9 cellular contexts compared by ENCODE assay signal in the genomic region with DNA sequence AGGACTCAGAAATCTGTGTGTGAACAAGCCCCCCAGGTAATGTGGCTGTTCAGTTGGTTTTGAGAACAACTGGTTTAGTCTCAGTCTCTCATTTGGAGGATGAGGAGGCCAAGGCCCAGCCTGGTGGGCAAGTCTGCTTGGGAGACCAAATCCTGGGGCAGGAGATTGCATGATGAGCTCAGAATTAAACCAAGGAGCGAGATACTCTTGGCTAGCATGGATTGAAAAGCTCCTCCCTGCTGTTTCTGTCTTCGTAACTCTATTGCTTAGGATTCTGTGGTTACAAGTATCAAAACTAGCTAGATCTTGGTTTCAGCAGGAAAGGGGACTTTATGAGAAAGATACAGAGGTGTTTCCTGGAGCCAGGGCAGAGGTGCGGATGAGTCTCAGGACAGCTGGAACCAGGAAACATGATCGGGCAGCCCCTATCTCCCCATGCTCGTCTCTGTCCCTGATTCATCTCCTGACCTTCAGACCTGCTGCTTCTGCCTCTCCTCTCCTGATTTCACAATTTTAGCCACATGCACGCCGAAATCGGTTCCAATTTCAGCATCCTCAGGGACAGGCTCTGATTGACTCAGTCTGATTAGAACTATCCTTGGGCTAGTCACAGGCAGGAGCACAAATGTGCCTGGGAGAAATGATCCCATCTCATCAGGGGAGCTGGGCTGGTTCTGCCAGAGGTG. TPM values are rescaled to one million over a fixed set of nuclear protein-coding genes. Genes with fewer than 3 reads are reported as not detected.
A peak's percentile ranks its signal among the peaks of the same experiment; 100 is the strongest.
DNase-seq lines count a peak whose midpoint lies in the region; ATAC-seq, FAIRE-seq and TF ChIP-seq lines count a peak whose summit lies in the region.
"Had no signal": no experiment of that assay in that cellular context is flagged by ENCODE, and none has a peak within 500 bp of the region (broad histone marks: within the 10 kb centered on the region; RNA-seq: fewer than 3 reads in every experiment).

No MANE protein-coding gene starts in this region.

- peak overlapping the region; percentile 69; the same call in 1 of the 2 replicates for H2BK12ac ChIP-seq in H1 (ENCODE audit: low read depth, low read length)

- H3K27ac ChIP-seq in H1 (ENCODE audit: low read depth, low read length): no peak overlapping the region
- H3K27ac ChIP-seq in lower lobe of right lung: no peak overlapping the region

- H3K36me3 ChIP-seq in H1 (ENCODE audit: control insufficient read depth in 2 of 4, insufficient read depth in 4 of 4, low read length in 3 of 4) (no peaks in the 10 kb centered on the region), lower lobe of right lung (no peaks in the 10 kb centered on the region)

- no peak overlapping the region for H3K23ac ChIP-seq in H1 (ENCODE audit: insufficient read length)

- FAIRE-seq in H1 (lab: Jason Lieb, UNC): no peak

- H3K23me2 ChIP-seq in H1 (ENCODE audit: low read depth, low read length): no peaks in the 10 kb centered on the region

- no peak overlapping the region for H2AK5ac ChIP-seq in H1 (ENCODE audit: low read depth, low read length)

- H3K4me1 ChIP-seq in H1 (replicated peaks in 1 of 4; ENCODE audit: control insufficient read depth in 3 of 4, insufficient read depth in 4 of 4, low read length in 3 of 4): peaks cover 5 to 14% (median 12%) of the 10 kb centered on the region in 4 experiments; a peak in 6 of 7 replicates
- H3K4me1 ChIP-seq in lower lobe of right lung: peaks cover 32% of the 10 kb centered on the region

- H3K14ac ChIP-seq in H1 (ENCODE audit: insufficient read length): no peak overlapping the region

- no peak for TF ChIP-seq EP300 in H1 (IDR thresholded peaks at IDR 0.05; ENCODE audit: borderline replicate concordance in 1 of 2, low read depth in 2 of 2, low read length in 2 of 2)

- no peak overlapping the region for H4K8ac ChIP-seq in H1 (ENCODE audit: extremely low read depth, insufficient read depth, low read length)

- no peak overlapping the region for H3K18ac ChIP-seq in H1 (ENCODE audit: extremely low read depth, low read length)

- peak overlapping the region; percentile 16 for H2BK120ac ChIP-seq in H1 (replicated peaks; ENCODE audit: low read depth, low read length)

- TF ChIP-seq POLR2A in H1 (IDR thresholded peaks at IDR 0.05; ENCODE audit: control extremely low read depth in 1 of 2, low read depth in 2 of 2, low read length in 2 of 2): no peak

- CTCF ChIA-PET in H1 (lab: Charles Lee; ENCODE audit: partially characterized antibody): interaction anchor here (0.6 to 1.5 kb wide), 7 partner anchors 8 to 140 kb away, joined by 3 to 5 read pairs (median 3); no protein-coding TSS in a partner anchor

- H3K27me3 ChIP-seq in H1 (replicated peaks in 1 of 4; ENCODE audit: control insufficient read depth in 3 of 4, extremely low read depth in 1 of 4, insufficient read depth in 3 of 4, low read length in 3 of 4) (no peaks in the 10 kb centered on the region), lower lobe of right lung (ENCODE audit: low read depth) (no peaks in the 10 kb centered on the region)

- no peak for TF ChIP-seq CTCF in H1 (IDR thresholded peaks at IDR 0.05; ENCODE audit: control extremely low read depth in 1 of 3, insufficient read depth in 1 of 3, low read depth in 1 of 3, low read length in 3 of 3)
- no peak for TF ChIP-seq CTCF in lower lobe of right lung (IDR thresholded peaks at IDR 0.05)

- H4K5ac ChIP-seq in H1 (ENCODE audit: insufficient read length, low read depth, low read length): no peak overlapping the region

- no peaks in the 10 kb centered on the region; the same call in 1 of the 2 replicates for H3K79me1 ChIP-seq in H1 (ENCODE audit: low read depth, low read length)

- H2BK15ac ChIP-seq in H1 (ENCODE audit: low read length): peak overlapping the region; percentile 46; the same call in 1 of the 2 replicates

- H4K91ac ChIP-seq in H1 (replicated peaks; ENCODE audit: insufficient read length, low read length): no peak overlapping the region

- WGBS in H1 (ENCODE audit: extremely low coverage in 1 of 2, insufficient coverage in 1 of 2, insufficient read length in 1 of 2, insufficient replicate concordance in 2 of 2, low coverage in 1 of 2, low lambda C conversion rate in 2 of 2, missing lambda C conversion rate in 1 of 2), 2 experiments: 86% methylated on average over 8 of the region's 8 CpGs; no CpG with 5 or more reads in 1 of the 2 experiments

- no peaks in the 10 kb centered on the region; a peak in 1 of 4 replicates for H3K9me3 ChIP-seq in H1 (ENCODE audit: insufficient read depth in 2 of 2, low read depth in 1 of 2, low read length in 1 of 2)
- H3K9me3 ChIP-seq in lower lobe of right lung: no peaks in the 10 kb centered on the region

- H2AFZ ChIP-seq in H1 (ENCODE audit: low read length): 0 out of 2 replicates have a peak overlapping the region, but pooled peaks have one; percentile 42

- no peak overlapping the region for H3K4ac ChIP-seq in H1 (replicated peaks; ENCODE audit: insufficient read length, low read depth, low read length)

- intact Hi-C loops in lower lobe of right lung (cut with DNase I): no loop called here

- H3K9ac ChIP-seq in H1 (replicated peaks in 1 of 4; ENCODE audit: extremely low read depth in 1 of 4, low read depth in 3 of 4, low read length in 3 of 4): no peak overlapping the region

- no peak for TF ChIP-seq RAD21 in H1 (IDR thresholded peaks at IDR 0.05 in 1 of 2, conservative IDR thresholded peaks at IDR 0.05 in 1 of 2; ENCODE audit: low read depth in 2 of 2, low read length in 2 of 2)

- DNase-seq in LHCN-M2 (ENCODE audit: low read depth): peak; percentile 84
- DNase-seq in H1 (ENCODE audit: low read depth in 1 of 2, low spot score in 2 of 2): peak in 1 of 2 experiments; percentile 29
- no peak for DNase-seq in lower lobe of right lung
- DNase-seq in ureter (ENCODE audit: low spot score): peak; percentile 54
- DNase-seq in NCI-H1105 treated with DMSO at 0.1 percent for 48 hours (lab: John Stamatoyannopoulos, UW): no peak
- no peak for DNase-seq in NCI-H2196 (lab: John Stamatoyannopoulos, UW; ENCODE audit: unreplicated experiment)
- no peak for DNase-seq in NCI-H1048 (lab: John Stamatoyannopoulos, UW)
- DNase-seq: effector CD4-positive, alpha-beta T cell; stimulated activated CD4-positive, alpha-beta T cell treated with anti-CD3 and anti-CD28 coated beads, Interleukin-4, amount 100 ng/mL, for 24 hours had no signal

- no peak overlapping the region for H3K4me2 ChIP-seq in H1 (ENCODE audit: insufficient read depth in 1 of 2, low read depth in 2 of 2, low read length in 2 of 2)

- H3K56ac ChIP-seq in H1 (replicated peaks; ENCODE audit: insufficient read length, low read depth, low read length): no peak overlapping the region

- H4K20me1 ChIP-seq in H1 (replicated peaks in 1 of 2; ENCODE audit: control insufficient read depth in 1 of 2, insufficient read depth in 2 of 2, low read length in 2 of 2): no peaks in the 10 kb centered on the region

- H2BK20ac ChIP-seq in H1 (ENCODE audit: low read length): peak overlapping the region; percentile 16; the same call in 1 of the 2 replicates

- no peaks in the 10 kb centered on the region for H3K79me2 ChIP-seq in H1 (ENCODE audit: control insufficient read depth in 1 of 2, insufficient read depth in 2 of 2, low read length in 2 of 2)

- POLR2A ChIA-PET in H1 (lab: Charles Lee; ENCODE audit: partially characterized antibody): no interaction called here

- ATAC-seq in lower lobe of right lung: peak; percentile 23 to 26

- no peak overlapping the region for H3K4me3 ChIP-seq in H1 (ENCODE audit: extremely low read depth in 1 of 4, insufficient read depth in 2 of 4, low read depth in 3 of 4, low read length in 4 of 4)
- H3K4me3 ChIP-seq in lower lobe of right lung: no peak overlapping the region

- H2BK5ac ChIP-seq in H1 (ENCODE audit: low read depth, low read length): no peak overlapping the region; the same call in 1 of the 2 replicates

TF ChIP-seq in H1, 55 proteins besides CTCF, POLR2A, EP300 and RAD21:
- TF ChIP-seq BCL11A (IDR thresholded peaks at IDR 0.05; ENCODE audit: low read depth in 2 of 2, low read length in 2 of 2): no peak
- no peak for TF ChIP-seq SUZ12 (IDR thresholded peaks at IDR 0.05; ENCODE audit: low read length)
- TF ChIP-seq, protein P1, sequence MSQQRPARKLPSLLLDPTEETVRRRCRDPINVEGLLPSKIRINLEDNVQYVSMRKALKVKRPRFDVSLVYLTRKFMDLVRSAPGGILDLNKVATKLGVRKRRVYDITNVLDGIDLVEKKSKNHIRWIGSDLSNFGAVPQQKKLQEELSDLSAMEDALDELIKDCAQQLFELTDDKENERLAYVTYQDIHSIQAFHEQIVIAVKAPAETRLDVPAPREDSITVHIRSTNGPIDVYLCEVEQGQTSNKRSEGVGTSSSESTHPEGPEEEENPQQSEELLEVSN (IDR thresholded peaks at IDR 0.05): no peak
- no peak for TF ChIP-seq TAF7 (optimal IDR thresholded peaks at IDR 0.05; ENCODE audit: borderline replicate concordance, low read depth, low read length)
- TF ChIP-seq GTF2F1 (IDR thresholded peaks at IDR 0.05; ENCODE audit: borderline replicate concordance, low read depth, low read length): no peak
- TF ChIP-seq CTBP2 (IDR thresholded peaks at IDR 0.05; ENCODE audit: borderline replicate concordance, insufficient read depth, insufficient read length, low read length): no peak
- TF ChIP-seq NRF1 (IDR thresholded peaks at IDR 0.05; ENCODE audit: low read depth, low read length): no peak
TF ChIP-seq in H1: peak in this region for 0.

RNA-seq across cellular contexts. Expression of a gene that starts 40.2 kb away (rescaled TPM):
- total RNA-seq in LHCN-M2 (2014; rRNA removed) (1.5 and 2.1 TPM in 2 replicates), lower lobe of right lung (70.6 TPM), ureter (27.3 TPM)
- polyA plus RNA-seq in LHCN-M2 (2012): 4.8 TPM
- total RNA-seq in H1 (2021; fragmentation: NEBNext Ultra II Directional; extraction: Animal tissue kit (Norgen Biotek cat#: 25700)): 1.5 and 1.9 TPM in 2 replicates
- 0.59 and 0.78 TPM in 2 replicates for polyA plus RNA-seq in H1 (2011; rRNA removed)
- 0.40 TPM for polyA plus RNA-seq in H1 (2011; cell fraction: cytosol; rRNA removed)
- 1.1 TPM for polyA plus RNA-seq in H1 (2011; cell fraction: nucleus; rRNA removed)
- 1.1 to 2.2 TPM (median 1.5 TPM) in 4 replicates for polyA plus RNA-seq in H1 (2012, experiment 1 of 2)
- 1.4 TPM for polyA plus RNA-seq in H1 (2012, experiment 2 of 2)
- polyA plus RNA-seq in H1 (2013, experiment 1 of 2): 1.7 TPM
- polyA plus RNA-seq in H1 (2013, experiment 2 of 2): 1.4 TPM
- polyA minus RNA-seq in H1 (2011; rRNA and poly(A)+ RNA removed): 1.3 and 1.4 TPM in 2 replicates
- polyA minus RNA-seq in H1 (2011; cell fraction: cytosol; rRNA and poly(A)+ RNA removed): 1.1 TPM
- polyA minus RNA-seq in H1 (2011; cell fraction: nucleus; rRNA and poly(A)+ RNA removed): 3.5 TPM

Comparison
In these comparisons a context has a peak if more than half of its experiments do, and no peak if none do; other contexts are left out.
1. DNase-seq: peak in LHCN-M2 (single experiment) and ureter (single experiment); none in lower lobe of right lung (single experiment), NCI-H1105 treated with DMSO at 0.1 percent for 48 hours (single experiment), NCI-H2196 (single experiment) and NCI-H1048 (single experiment).